ENCODE assay signal across 1 cellular context in genomic region chr6:8321671-8322404, GRCh38.
TF ChIP-seq lines count a peak whose summit lies in the region.

No MANE protein-coding gene starts in this region.

TF ChIP-seq in K562, 482 proteins besides CTCF, POLR2A, EP300 and RAD21:
- peak; percentile 66 for TF ChIP-seq ZBTB40 (IDR thresholded peaks at IDR 0.05)
- TF ChIP-seq ZBTB40 (CRISPR knock-in tag; IDR thresholded peaks at IDR 0.05), result no peak
- no peak for TF ChIP-seq ZNF143 (CRISPR knock-in tag; IDR thresholded peaks at IDR 0.05)
TF ChIP-seq in K562: peak in this region for 1.
